1 cellular context compared by ENCODE assay signal in genomic region chr1:165633624-165634023, GRCh38.
TF ChIP-seq lines count a peak whose summit lies in the region.

No MANE protein-coding gene starts in this region.

TF ChIP-seq in endothelial cell of umbilical vein, 7 proteins besides CTCF, POLR2A, EP300 and RAD21:
- TF ChIP-seq FOS (IDR thresholded peaks at IDR 0.05; ENCODE audit: borderline replicate concordance, insufficient read depth, low read length) (peak; percentile 41), JUN (IDR thresholded peaks at IDR 0.05; ENCODE audit: borderline replicate concordance, insufficient read depth, insufficient read length, low read depth) (no peak)
TF ChIP-seq in endothelial cell of umbilical vein: peak in this region for 1.
